In the genomic region with DNA sequence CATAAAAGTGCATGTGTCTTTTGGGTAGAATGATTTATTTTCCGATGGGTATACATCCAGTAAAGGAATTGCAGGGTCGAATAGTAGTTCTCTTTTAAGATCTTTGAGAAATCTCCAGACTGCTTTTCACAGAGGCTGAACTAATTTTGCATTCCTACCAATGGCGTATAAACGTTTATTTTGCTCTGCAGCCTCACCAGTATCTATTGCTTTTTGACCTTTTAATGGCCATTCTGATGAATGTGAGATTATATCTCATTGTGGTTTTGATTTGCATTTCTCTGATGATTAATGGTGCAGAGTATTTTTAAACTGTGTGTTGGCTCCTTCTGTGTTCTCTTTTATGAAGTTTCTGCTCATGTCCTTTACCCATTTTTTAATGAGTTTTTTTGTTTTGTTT, we compare ENCODE assay signal across 19 cellular contexts.
"Had no signal": no experiment of that assay in that cellular context is flagged by ENCODE, and none has a peak within 500 bp of the region (broad histone marks: within the 10 kb centered on the region; RNA-seq: fewer than 3 reads in every experiment).

No MANE protein-coding gene starts in this region.

- H3K27ac ChIP-seq: RWPE1 had no signal

- DNase-seq: IMR-90, Karpas-422, KG1, MM.1S, NCI-H1092 treated with DMSO at 0.1 percent for 48 hours, NCI-H1436, NCI-H187 treated with DMSO at 0.1 percent for 48 hours, NCI-H2029 treated with DMSO at 0.1 percent for 48 hours, NCI-H2171 treated with DMSO at 0.1 percent for 48 hours, NCI-H345, NCI-H446 treated with DMSO at 0.1 percent for 48 hours, NCI-H510A treated with DMSO at 0.1 percent for 48 hours, NCI-H69, NCI-H774, PC-3, SHP77, SK-N-SH, SW 1271 had no signal
